Comparison of ENCODE assay signal across 33 cellular contexts in genomic region chr15:29466292-29466691, GRCh38.
"Had no signal": no experiment of that assay in that cellular context is flagged by ENCODE, and none has a peak within 500 bp of the region (broad histone marks: within the 10 kb centered on the region; RNA-seq: fewer than 3 reads in every experiment).

No MANE protein-coding gene starts in this region.

- H3K27ac ChIP-seq: adrenal gland, body of pancreas, brain microvascular endothelial cell, breast epithelium had no signal

- H3K36me3 ChIP-seq: adrenal gland, brain microvascular endothelial cell, breast epithelium had no signal

- H3K27ac Mint-ChIP-seq: activated B cell treated with CpG ODN at 0.5 μM for 24 hours; activated CD4-positive, alpha-beta memory T cell treated with anti-CD3 and anti-CD28 coated beads for 36 hours; activated CD4-positive, alpha-beta T cell treated with anti-CD3 and anti-CD28 coated beads, Interleukin-2, amount 10 ng/mL, durations not matched to agents 24 days and 14 days; activated CD8-positive, alpha-beta T cell treated with anti-CD3 and anti-CD28 coated beads for 36 hours; activated naive CD4-positive, alpha-beta T cell treated with anti-CD3 and anti-CD28 coated beads for 36 hours; activated naive CD4-positive, alpha-beta T cell treated with anti-CD3 and anti-CD28 coated beads, Interleukin-2, amount 50 U/mL, for 72 hours; activated naive CD8-positive, alpha-beta T cell treated with anti-CD3 and anti-CD28 coated beads for 36 hours; activated T-cell treated with anti-CD3 and anti-CD28 coated beads, Interleukin-2, amount 50 U/mL, for 72 hours; activated T-helper 1 cell treated with anti-CD3 and anti-CD28 coated beads, Interleukin-12 subunit alpha, Interleukin-12 subunit beta, Interleukin-2, Interleukin-4 antibody, amounts not matched to agents 30 ng/mL and 10 ng/mL and 1 ng/mL, durations not matched to agents 14 hours and 24 hours and 36 hours; activated T-helper 17 cell treated with anti-CD3 and anti-CD28 coated beads, Interleukin-2, amount 50 U/mL, for 72 hours; T-cell; T-helper 2 cell treated with Interferon-gamma antibody and Interleukin-4, amounts not matched to agents 5 μg/mL and 100 μg/mL, for 36 hours had no signal

- H3K9me3 ChIP-seq: adrenal gland, body of pancreas, breast epithelium had no signal

- H3K4me3 Mint-ChIP-seq: activated B cell treated with CpG ODN at 0.5 μM for 24 hours; activated CD4-positive, alpha-beta memory T cell treated with anti-CD3 and anti-CD28 coated beads for 36 hours; activated CD4-positive, alpha-beta T cell treated with anti-CD3 and anti-CD28 coated beads, Interleukin-2, amount 10 ng/mL, durations not matched to agents 24 days and 14 days; activated CD8-positive, alpha-beta T cell treated with anti-CD3 and anti-CD28 coated beads for 36 hours; activated naive CD4-positive, alpha-beta T cell treated with anti-CD3 and anti-CD28 coated beads for 36 hours; activated naive CD8-positive, alpha-beta T cell treated with anti-CD3 and anti-CD28 coated beads for 36 hours; activated T-cell treated with anti-CD3 and anti-CD28 coated beads, Interleukin-2, amount 50 U/mL, for 4 hours; activated T-cell treated with anti-CD3 and anti-CD28 coated beads, Interleukin-2, amount 50 U/mL, for 72 hours; activated T-helper 1 cell treated with anti-CD3 and anti-CD28 coated beads, Interleukin-12 subunit alpha, Interleukin-12 subunit beta, Interleukin-2, Interleukin-4 antibody, amounts not matched to agents 30 ng/mL and 10 ng/mL and 1 ng/mL, durations not matched to agents 14 hours and 24 hours and 36 hours; activated T-helper 17 cell treated with anti-CD3 and anti-CD28 coated beads, Interleukin-2, amount 50 U/mL, for 72 hours; T-cell; T-helper 2 cell treated with Interferon-gamma antibody and Interleukin-4, amounts not matched to agents 5 μg/mL and 100 μg/mL, for 36 hours had no signal

- H3K27me3 Mint-ChIP-seq: activated B cell treated with CpG ODN at 0.5 μM for 24 hours; activated CD4-positive, alpha-beta T cell treated with anti-CD3 and anti-CD28 coated beads, Interleukin-2, amount 10 ng/mL, durations not matched to agents 24 days and 14 days; activated CD8-positive, alpha-beta T cell treated with anti-CD3 and anti-CD28 coated beads for 36 hours had no signal

- H3K27me3 ChIP-seq: adrenal gland, body of pancreas, brain microvascular endothelial cell, breast epithelium had no signal

- ATAC-seq: activated CD8-positive, alpha-beta T cell treated with anti-CD3 and anti-CD28 coated beads for 36 hours; activated naive CD4-positive, alpha-beta T cell treated with anti-CD3 and anti-CD28 coated beads, Interleukin-2, amount 50 U/mL, for 72 hours; activated T-cell treated with anti-CD3 and anti-CD28 coated beads, Interleukin-2, amount 50 U/mL, for 4 hours; activated T-cell treated with anti-CD3 and anti-CD28 coated beads, Interleukin-2, amount 50 U/mL, for 72 hours; activated T-helper 17 cell treated with anti-CD3 and anti-CD28 coated beads, Interleukin-2, amount 50 U/mL, for 72 hours; body of pancreas; T-cell had no signal

- H3K4me1 Mint-ChIP-seq: activated B cell treated with CpG ODN at 0.5 μM for 24 hours; activated CD4-positive, alpha-beta T cell treated with anti-CD3 and anti-CD28 coated beads, Interleukin-2, amount 10 ng/mL, durations not matched to agents 24 days and 14 days; activated naive CD8-positive, alpha-beta T cell treated with anti-CD3 and anti-CD28 coated beads for 36 hours; activated T-helper 17 cell treated with anti-CD3 and anti-CD28 coated beads, Interleukin-2, amount 50 U/mL, for 72 hours; T-cell had no signal

- H3K36me3 Mint-ChIP-seq: activated CD4-positive, alpha-beta memory T cell treated with anti-CD3 and anti-CD28 coated beads for 36 hours; activated naive CD4-positive, alpha-beta T cell treated with anti-CD3 and anti-CD28 coated beads, Interleukin-2, amount 50 U/mL, for 72 hours; activated naive CD8-positive, alpha-beta T cell treated with anti-CD3 and anti-CD28 coated beads for 36 hours; T-cell had no signal

- DNase-seq: activated B cell treated with CpG ODN at 0.5 μM for 24 hours; activated CD4-positive, alpha-beta memory T cell treated with anti-CD3 and anti-CD28 coated beads for 36 hours; activated CD4-positive, alpha-beta T cell treated with anti-CD3 and anti-CD28 coated beads for 4 hours; activated CD4-positive, alpha-beta T cell treated with anti-CD3 and anti-CD28 coated beads, Interleukin-2, amount 10 ng/mL, durations not matched to agents 24 days and 14 days; activated CD4-positive, alpha-beta T cell treated with anti-CD3 and anti-CD28 coated beads, Interleukin-2, amount 50 U/mL, for 1 hour; activated CD4-positive, alpha-beta T cell treated with anti-CD3 and anti-CD28 coated beads, Interleukin-2, amount 50 U/mL, for 4 hours; activated CD4-positive, CD25-positive, alpha-beta regulatory T cell treated with anti-CD3 and anti-CD28 coated beads, Interleukin-2, amount 50 U/mL, for 72 hours; activated CD8-positive, alpha-beta memory T cell treated with anti-CD3 and anti-CD28 coated beads, Interleukin-2, amount 50 U/mL, for 4 hours; activated CD8-positive, alpha-beta T cell treated with anti-CD3 and anti-CD28 coated beads for 36 hours; activated effector memory CD4-positive, alpha-beta T cell treated with anti-CD3 and anti-CD28 coated beads, Interleukin-2, amount 50 U/mL, for 16 hours; activated gamma-delta T cell treated with Interleukin-2 at 50 U/mL for 16 hours; activated naive CD4-positive, alpha-beta T cell; activated naive CD4-positive, alpha-beta T cell treated with anti-CD3 and anti-CD28 coated beads for 36 hours; activated naive CD4-positive, alpha-beta T cell treated with anti-CD3 and anti-CD28 coated beads, Interleukin-2, amount 50 U/mL, for 16 hours; activated naive CD8-positive, alpha-beta T cell treated with anti-CD3 and anti-CD28 coated beads for 36 hours; activated T-cell treated with anti-CD3 and anti-CD28 coated beads for 4 hours; activated T-cell treated with anti-CD3 and anti-CD28 coated beads, Interleukin-2, amount 50 U/mL, for 1 hour; activated T-cell treated with anti-CD3 and anti-CD28 coated beads, Interleukin-2, amount 50 U/mL, for 4 hours; activated T-cell treated with anti-CD3 and anti-CD28 coated beads, Interleukin-2, amount 50 U/mL, for 72 hours; adrenal gland; amniotic stem cell; aorta; body of pancreas; brain microvascular endothelial cell; central memory CD4-positive, alpha-beta T cell; T-cell; T-helper 2 cell; T-helper 9 cell had no signal

- H3K9me3 Mint-ChIP-seq: activated B cell treated with CpG ODN at 0.5 μM for 24 hours; activated CD4-positive, alpha-beta memory T cell treated with anti-CD3 and anti-CD28 coated beads for 36 hours; activated CD4-positive, alpha-beta T cell treated with anti-CD3 and anti-CD28 coated beads, Interleukin-2, amount 10 ng/mL, durations not matched to agents 24 days and 14 days; activated CD8-positive, alpha-beta T cell treated with anti-CD3 and anti-CD28 coated beads for 36 hours; activated naive CD4-positive, alpha-beta T cell treated with anti-CD3 and anti-CD28 coated beads for 36 hours; activated naive CD4-positive, alpha-beta T cell treated with anti-CD3 and anti-CD28 coated beads, Interleukin-2, amount 50 U/mL, for 72 hours; activated naive CD8-positive, alpha-beta T cell treated with anti-CD3 and anti-CD28 coated beads for 36 hours; activated T-cell treated with anti-CD3 and anti-CD28 coated beads, Interleukin-2, amount 50 U/mL, for 4 hours; activated T-cell treated with anti-CD3 and anti-CD28 coated beads, Interleukin-2, amount 50 U/mL, for 72 hours; activated T-helper 1 cell treated with anti-CD3 and anti-CD28 coated beads, Interleukin-12 subunit alpha, Interleukin-12 subunit beta, Interleukin-2, Interleukin-4 antibody, amounts not matched to agents 30 ng/mL and 10 ng/mL and 1 ng/mL, durations not matched to agents 14 hours and 24 hours and 36 hours; activated T-helper 17 cell treated with anti-CD3 and anti-CD28 coated beads, Interleukin-2, amount 50 U/mL, for 72 hours; T-cell; T-helper 2 cell treated with Interferon-gamma antibody and Interleukin-4, amounts not matched to agents 5 μg/mL and 100 μg/mL, for 36 hours had no signal

- H3K4me3 ChIP-seq: adrenal gland, body of pancreas, breast epithelium had no signal

- H3K4me1 ChIP-seq: adrenal gland, breast epithelium had no signal
